In genomic region chr1:11998636-11999035, GRCh38 we compare ENCODE assay signal across 16 cellular contexts. TPM values are rescaled to one million over a fixed set of nuclear protein-coding genes. Genes with fewer than 3 reads are reported as not detected.
DNase-seq lines count a peak whose midpoint lies in the region; ATAC-seq and TF ChIP-seq lines count a peak whose summit lies in the region.
"Had no signal": no experiment of that assay in that cellular context is flagged by ENCODE, and none has a peak within 500 bp of the region (broad histone marks: within the 10 kb centered on the region; RNA-seq: fewer than 3 reads in every experiment).

No MANE protein-coding gene starts in this region.

- no peak for TF ChIP-seq RAD21 in IMR-90 (IDR thresholded peaks at IDR 0.05; ENCODE audit: low read length)

- no peak for TF ChIP-seq POLR2A in IMR-90 (IDR thresholded peaks at IDR 0.05; ENCODE audit: low read depth, low read length)

- H3K4me3 ChIP-seq in heart right ventricle (no peak overlapping the region), IMR-90 (ENCODE audit: insufficient read depth, low read depth, low read length) (no peak overlapping the region), trophoblast cell (ENCODE audit: low read depth, low read length) (no peak overlapping the region)
- no peak overlapping the region for H3K4me3 ChIP-seq in CD8-positive, alpha-beta T cell (ENCODE audit: low read depth, low read length)

- H2BK5ac ChIP-seq in IMR-90 (ENCODE audit: low read depth, low read length, poor library complexity, severe bottlenecking): no peak overlapping the region
- no peak overlapping the region for H2BK5ac ChIP-seq in trophoblast cell (ENCODE audit: low read depth, low read length, poor library complexity)

- H4K12ac ChIP-seq in trophoblast cell (ENCODE audit: low read depth, low read length): no peak overlapping the region

- no peaks in the 10 kb centered on the region for H4K20me1 ChIP-seq in IMR-90 (ENCODE audit: insufficient read depth, low read length)

- 74 to 81% methylated on average over 5 of the region's 5 CpGs for WGBS in heart right ventricle, 2 donors
- no CpG with 5 or more reads among the region's 5 CpGs for WGBS in IMR-90 (ENCODE audit: extremely low coverage in 2 of 2, insufficient read length in 1 of 2), 2 experiments
- no CpG with 5 or more reads among the region's 5 CpGs for WGBS in trophoblast cell (ENCODE audit: extremely low coverage, insufficient coverage, insufficient read length)

- H3K27me3 ChIP-seq in heart right ventricle (no peaks in the 10 kb centered on the region), IMR-90 (ENCODE audit: control insufficient read depth, insufficient read depth, low read length) (no peaks in the 10 kb centered on the region), trophoblast cell (ENCODE audit: insufficient read depth, low read length) (no peaks in the 10 kb centered on the region)
- no peaks in the 10 kb centered on the region for H3K27me3 ChIP-seq in CD8-positive, alpha-beta T cell (ENCODE audit: insufficient read depth, low read length)
- H3K27me3 ChIP-seq: BE2C had no signal

- no peaks in the 10 kb centered on the region for H3K4me1 Mint-ChIP-seq in CD8-positive, alpha-beta T cell (ENCODE audit: low read depth)
- H3K4me1 Mint-ChIP-seq: CD4-positive, CD25-positive, alpha-beta regulatory T cell had no signal

- no peak overlapping the region for H3K4ac ChIP-seq in IMR-90 (ENCODE audit: low read depth, low read length)
- no peak overlapping the region for H3K4ac ChIP-seq in trophoblast cell (ENCODE audit: low read depth, low read length)

- H2AFZ ChIP-seq in IMR-90 (replicated peaks; ENCODE audit: low read length, poor library complexity) (peak overlapping the region; percentile 8), trophoblast cell (ENCODE audit: insufficient read depth, low read length, poor library complexity) (no peak overlapping the region)

- no peak overlapping the region for H4K5ac ChIP-seq in IMR-90 (ENCODE audit: low read depth, low read length)

- peaks cover 88% of the 10 kb centered on the region for H3K36me3 Mint-ChIP-seq in CD8-positive, alpha-beta T cell

- H3K79me1 ChIP-seq in IMR-90 (ENCODE audit: low read depth in 1 of 2, low read length in 2 of 2) (no peaks in the 10 kb centered on the region), trophoblast cell (ENCODE audit: low read length) (no peaks in the 10 kb centered on the region)

- no peak overlapping the region for H2BK15ac ChIP-seq in IMR-90 (ENCODE audit: low read depth, low read length)

- no peak overlapping the region for H4K91ac ChIP-seq in IMR-90 (ENCODE audit: insufficient read depth, low read depth, low read length)
- no peak overlapping the region for H4K91ac ChIP-seq in trophoblast cell (ENCODE audit: low read depth, low read length)

- intact Hi-C loops in left ventricle myocardium superior (cut with micrococcal nuclease) (no loop called here), heart right ventricle (cut with DNase I) (no loop called here), IMR-90 (cut with micrococcal nuclease) (no loop called here)
- intact Hi-C loops in CD8-positive, alpha-beta T cell (cut with DNase I, micrococcal nuclease): no loop called here

- no peaks in the 10 kb centered on the region for H3K9me3 ChIP-seq in heart right ventricle
- H3K9me3 ChIP-seq in IMR-90 (ENCODE audit: control insufficient read depth, insufficient read depth, low read length): no peaks in the 10 kb centered on the region
- H3K9me3 ChIP-seq in trophoblast cell (ENCODE audit: insufficient read depth, low read depth, low read length): no peaks in the 10 kb centered on the region
- no peaks in the 10 kb centered on the region for H3K9me3 ChIP-seq in CD8-positive, alpha-beta T cell (ENCODE audit: low read length)
- H3K9me3 ChIP-seq: BE2C, Caco-2 had no signal

- POLR2A ChIA-PET in IMR-90 (lab: Charles Lee; ENCODE audit: unreplicated experiment) (no interaction called here), RWPE1 (lab: Yijun Ruan, JAX; ENCODE audit: low non-redundant PET) (no interaction called here)
- POLR2A ChIA-PET in CD8-positive, alpha-beta T cell (lab: Charles Lee): no interaction called here

- H2AK5ac ChIP-seq in IMR-90 (ENCODE audit: low read depth, low read length) (no peak overlapping the region), trophoblast cell (ENCODE audit: low read length) (no peak overlapping the region)

- H3K4me3 Mint-ChIP-seq in CD8-positive, alpha-beta T cell: no peak overlapping the region
- H3K4me3 Mint-ChIP-seq: CD4-positive, CD25-positive, alpha-beta regulatory T cell; HFFc6 had no signal

- no peaks in the 10 kb centered on the region for H3K79me2 ChIP-seq in trophoblast cell (ENCODE audit: control insufficient read depth, insufficient read depth, low read length, poor library complexity)

- H3K27ac Mint-ChIP-seq in CD8-positive, alpha-beta T cell: no peak overlapping the region
- H3K27ac Mint-ChIP-seq: CD4-positive, CD25-positive, alpha-beta regulatory T cell; HFFc6 had no signal

- H3K4me1 ChIP-seq in heart right ventricle (peaks cover 0 to 20% (median 7%) of the 10 kb centered on the region in 9 donors), IMR-90 (ENCODE audit: control insufficient read depth, insufficient read depth, low read length) (no peaks in the 10 kb centered on the region), trophoblast cell (ENCODE audit: control insufficient read depth in 1 of 2, insufficient read depth in 2 of 2, low read length in 2 of 2) (peaks cover 8% of the 10 kb centered on the region in 2 experiments)
- H3K4me1 ChIP-seq in CD8-positive, alpha-beta T cell (ENCODE audit: insufficient read depth, low read length): no peaks in the 10 kb centered on the region
- H3K4me1 ChIP-seq: BE2C, Caco-2 had no signal

- no peak overlapping the region for H3K18ac ChIP-seq in IMR-90 (ENCODE audit: low read depth, low read length)
- H3K18ac ChIP-seq in trophoblast cell (ENCODE audit: low read length): no peak overlapping the region

- H3K27ac ChIP-seq in heart right ventricle (no peak overlapping the region), IMR-90 (ENCODE audit: insufficient read depth, low read length) (no peak overlapping the region), RWPE1 (0 out of 2 replicates have a peak overlapping the region, but pooled peaks have one; percentile 8), trophoblast cell (ENCODE audit: low read depth, low read length) (peak overlapping the region; percentile 20)
- H3K27ac ChIP-seq in CD8-positive, alpha-beta T cell (ENCODE audit: low read depth, low read length): no peak overlapping the region

- H3K4me2 ChIP-seq in IMR-90 (ENCODE audit: low read depth, low read length) (no peak overlapping the region), trophoblast cell (ENCODE audit: low read length) (no peak overlapping the region)

- H3K9ac ChIP-seq in IMR-90 (ENCODE audit: low read depth, low read length): no peak overlapping the region
- no peak overlapping the region for H3K9ac ChIP-seq in trophoblast cell (ENCODE audit: low read length)

- TF ChIP-seq CTCF in heart right ventricle (IDR thresholded peaks at IDR 0.05) (no peak), IMR-90 (conservative IDR thresholded peaks at IDR 0.05; ENCODE audit: low read depth, low read length) (no peak), RWPE1 (conservative IDR thresholded peaks at IDR 0.05; ENCODE audit: low read depth) (no peak)
- TF ChIP-seq CTCF in CD8-positive, alpha-beta T cell (IDR thresholded peaks at IDR 0.05): no peak

- no peak overlapping the region for H2BK20ac ChIP-seq in IMR-90 (ENCODE audit: low read depth, low read length)

- no peaks in the 10 kb centered on the region for H3K9me3 Mint-ChIP-seq in CD8-positive, alpha-beta T cell
- H3K9me3 Mint-ChIP-seq: CD4-positive, CD25-positive, alpha-beta regulatory T cell; HFFc6 had no signal

- CTCF ChIA-PET in IMR-90 (lab: Yijun Ruan, JAX): no interaction called here
- CTCF ChIA-PET in RWPE1 (lab: Yijun Ruan, JAX): no interaction called here
- CTCF ChIA-PET in CD8-positive, alpha-beta T cell (lab: Charles Lee): no interaction called here

- H4K8ac ChIP-seq in IMR-90 (ENCODE audit: low read depth in 2 of 2, low read length in 2 of 2): no peak overlapping the region
- H4K8ac ChIP-seq in trophoblast cell (ENCODE audit: low read depth, low read length): no peak overlapping the region

- H3K56ac ChIP-seq in IMR-90 (ENCODE audit: extremely low read depth, insufficient read depth, low read length): no peak overlapping the region

- no peak overlapping the region for H2BK12ac ChIP-seq in trophoblast cell (ENCODE audit: low read length)

- ATAC-seq in left ventricle myocardium superior (no peak), heart right ventricle (no peak), IMR-90 (ENCODE audit: low read depth) (no peak)
- ATAC-seq in CD8-positive, alpha-beta T cell: no peak
- ATAC-seq: HCT116 had no signal

- dilution Hi-C loops in IMR-90 (cut with HindIII; ENCODE audit: low sequenced_read_pairs, unreplicated experiment): no loop called here

- in situ Hi-C loops in IMR-90 (cut with MboI; ENCODE audit: low sequenced_read_pairs): no loop called here

- no peaks in the 10 kb centered on the region for H3K27me3 Mint-ChIP-seq in CD8-positive, alpha-beta T cell (ENCODE audit: low read depth)
- H3K27me3 Mint-ChIP-seq: CD4-positive, CD25-positive, alpha-beta regulatory T cell had no signal

- H2AK9ac ChIP-seq in IMR-90 (replicated peaks; ENCODE audit: low read depth, low read length, poor library complexity): no peak overlapping the region

- no peak overlapping the region for H3K14ac ChIP-seq in IMR-90 (replicated peaks; ENCODE audit: low read depth, low read length)
- H3K14ac ChIP-seq in trophoblast cell (ENCODE audit: low read length): no peak overlapping the region

- H3K36me3 ChIP-seq in heart right ventricle: peaks cover 5 to 100% (median 93%) of the 10 kb centered on the region in 9 donors
- peaks cover 62% of the 10 kb centered on the region for H3K36me3 ChIP-seq in IMR-90 (ENCODE audit: control insufficient read depth, insufficient read depth, low read length)
- H3K36me3 ChIP-seq in trophoblast cell (ENCODE audit: control insufficient read depth in 1 of 2, insufficient read depth in 2 of 2, low read length in 2 of 2): peaks cover 56 to 77% of the 10 kb centered on the region in 2 experiments
- H3K36me3 ChIP-seq in CD8-positive, alpha-beta T cell (ENCODE audit: insufficient read depth, low read length): peaks cover 40% of the 10 kb centered on the region

- H3K23ac ChIP-seq in IMR-90 (ENCODE audit: low read depth, low read length) (no peak overlapping the region), trophoblast cell (ENCODE audit: low read length) (no peak overlapping the region)

- H3K9me1 ChIP-seq in IMR-90 (ENCODE audit: insufficient read depth, low read length): no peaks in the 10 kb centered on the region

- no TSS peak for BruUV-seq in IMR-90 (replicated peaks; lab: Mats Ljungman, UMichigan)

- H2BK120ac ChIP-seq in IMR-90 (ENCODE audit: low read depth, low read length) (no peak overlapping the region), trophoblast cell (ENCODE audit: insufficient read depth, low read length, poor library complexity) (no peak overlapping the region)

- peak; percentile 22 for DNase-seq in left ventricle myocardium superior
- no peak for DNase-seq in heart right ventricle
- no peak for DNase-seq in IMR-90
- DNase-seq in RWPE1 (ENCODE audit: low spot score): no peak
- peak; percentile 95 for DNase-seq in trophoblast cell
- no peak for DNase-seq in NCI-H1930 (lab: John Stamatoyannopoulos, UW)
- no peak for DNase-seq in CD8-positive, alpha-beta T cell
- DNase-seq: ACHN; BE2C; C1 segment of cervical spinal cord; Caco-2; CD4-positive, CD25-positive, alpha-beta regulatory T cell; GOT3; H7; HFFc6 had no signal

RNA-seq across cellular contexts. Expression of gene MFN2, which starts 18.4 kb away (rescaled TPM):
- total RNA-seq in left ventricle myocardium superior: 688 TPM
- 1,000 to 10,000 TPM in 1 of 10 donors, 100 to 1,000 TPM in 9; 470 to 1,066 (median 788) TPM for total RNA-seq in heart right ventricle
- 100 to 1,000 TPM; 154 to 171 TPM for polyA plus RNA-seq in heart right ventricle
- 76.4 and 84.2 TPM in 2 replicates for total RNA-seq in IMR-90 (2012; rRNA removed)
- 51.6 and 52.8 TPM in 2 replicates for polyA plus RNA-seq in IMR-90 (2012; rRNA removed)
- 33.4 and 38.2 TPM in 2 replicates for polyA plus RNA-seq in IMR-90 (2012; cell fraction: cytosol; rRNA removed)
- 60.3 and 63.8 TPM in 2 replicates for polyA plus RNA-seq in IMR-90 (2012; cell fraction: nucleus; rRNA removed; ENCODE audit: low replicate concordance)
- 43.1 and 46.4 TPM in 2 replicates for polyA plus RNA-seq in trophoblast cell (2013)
- 10 to 100 TPM; 41.7 to 46.0 TPM for total RNA-seq in CD8-positive, alpha-beta T cell

RNA-seq across cellular contexts. Expression of gene MIIP, which starts 20.7 kb away (rescaled TPM):
- total RNA-seq in left ventricle myocardium superior (11.5 TPM), heart right ventricle (10 to 100 TPM; 10.2 to 17.4 (median 15.0) TPM), IMR-90 (2012; rRNA removed) (12.2 and 14.2 TPM in 2 replicates)
- polyA plus RNA-seq in heart right ventricle (10 to 100 TPM; 25.5 to 35.2 TPM), IMR-90 (2012; rRNA removed) (23.7 and 28.7 TPM in 2 replicates)
- 12.9 and 18.5 TPM in 2 replicates for polyA plus RNA-seq in IMR-90 (2012; cell fraction: cytosol; rRNA removed)
- 74.8 and 224 TPM in 2 replicates for polyA plus RNA-seq in IMR-90 (2012; cell fraction: nucleus; rRNA removed; ENCODE audit: low replicate concordance)
- polyA plus RNA-seq in trophoblast cell (2013): 32.1 and 33.6 TPM in 2 replicates
- total RNA-seq in CD8-positive, alpha-beta T cell: 10 to 100 TPM; 21.2 to 21.5 TPM

Comparison
In these comparisons a context has a peak if more than half of its experiments do, and no peak if none do; other contexts are left out.
1. DNase-seq: peak in left ventricle myocardium superior (single experiment) and trophoblast cell (2 of 2); none in heart right ventricle (0 of 2), IMR-90 (single experiment), RWPE1 (single experiment), NCI-H1930 (0 of 2) and CD8-positive, alpha-beta T cell (0 of 7).
2. H3K27ac ChIP-seq: peak in RWPE1 (single experiment) and trophoblast cell (single experiment); none in heart right ventricle (0 of 10), IMR-90 (single experiment) and CD8-positive, alpha-beta T cell (single experiment).